ENCODE assay signal across 8 cellular contexts in the genomic region with DNA sequence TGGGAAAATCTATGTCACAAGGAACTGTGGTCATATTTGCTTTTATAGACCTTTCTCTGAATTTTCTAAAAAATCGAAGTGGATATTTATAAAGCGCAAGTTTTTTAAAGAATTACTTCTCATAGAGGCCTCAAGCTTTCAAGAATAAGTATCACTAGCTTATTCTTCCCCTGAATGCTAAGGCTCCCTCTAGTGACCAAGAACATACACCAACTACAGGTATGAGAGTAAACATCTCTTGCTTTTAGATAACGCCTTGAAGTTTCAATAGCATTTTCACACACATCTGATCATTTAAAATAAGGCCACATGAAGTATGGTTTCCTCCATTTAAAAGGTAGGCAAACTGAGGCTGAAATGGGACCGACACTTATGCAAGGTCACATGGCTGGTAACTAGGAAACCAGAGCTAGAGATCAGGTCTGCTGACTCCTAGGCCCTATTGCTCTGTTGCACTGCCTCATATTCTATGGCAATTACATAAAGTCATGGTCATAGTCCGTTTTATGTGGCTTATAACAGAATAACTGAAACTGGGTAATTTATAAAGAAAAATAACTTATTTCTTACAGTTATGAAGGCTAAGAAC.
DNase-seq lines count a peak whose midpoint lies in the region; ATAC-seq and TF ChIP-seq lines count a peak whose summit lies in the region.

No MANE protein-coding gene starts in this region.

- no peak overlapping the region for H3K27ac Mint-ChIP-seq in CD4-positive, alpha-beta T cell
- no peak overlapping the region for H3K27ac Mint-ChIP-seq in chondrocyte (ENCODE audit: unreplicated experiment)

- no peaks in the 10 kb centered on the region for H3K4me1 Mint-ChIP-seq in CD4-positive, alpha-beta T cell (ENCODE audit: low read depth)
- H3K4me1 Mint-ChIP-seq in chondrocyte (ENCODE audit: low read depth) = peaks cover 5% of the 10 kb centered on the region

- CTCF ChIA-PET in CD4-positive, alpha-beta T cell (lab: Charles Lee) = no interaction called here

- POLR2A ChIA-PET in CD4-positive, alpha-beta T cell (lab: Charles Lee) = no interaction called here

- peaks cover 4% of the 10 kb centered on the region for H3K9me3 Mint-ChIP-seq in CD4-positive, alpha-beta T cell
- H3K9me3 Mint-ChIP-seq in chondrocyte (ENCODE audit: low read depth) = no peaks in the 10 kb centered on the region

- no peak overlapping the region for H4K8ac ChIP-seq in mesendoderm (ENCODE audit: low read depth, low read length)

- H2BK15ac ChIP-seq in mesendoderm (replicated peaks; ENCODE audit: low read depth) = no peak overlapping the region

- no peak overlapping the region for H3K4me2 ChIP-seq in mesendoderm (ENCODE audit: low read length)

- peak overlapping the region; percentile 9 for H3K56ac ChIP-seq in mesendoderm (ENCODE audit: low read length)

- H3K4me3 ChIP-seq in mesendoderm (ENCODE audit: low read length) = no peak overlapping the region

- no peak overlapping the region for H2AK5ac ChIP-seq in mesendoderm (ENCODE audit: low read length)

- peak; percentile 39 for TF ChIP-seq CTCF in CD4-positive, alpha-beta T cell (IDR thresholded peaks at IDR 0.05)
- peak; percentile 88 for TF ChIP-seq CTCF in chondrocyte (IDR thresholded peaks at IDR 0.05)

- no peak for ATAC-seq in CD4-positive, alpha-beta T cell (ENCODE audit: poor library complexity)
- peak; percentile 72 for ATAC-seq in GM19025 (IDR thresholded peaks at IDR 0.05; ENCODE audit: low read depth, unreplicated experiment)
- peak; percentile 57 for ATAC-seq in HG03457 (IDR thresholded peaks at IDR 0.05; ENCODE audit: unreplicated experiment)

- peaks cover 5% of the 10 kb centered on the region for H3K9me3 ChIP-seq in CD4-positive, alpha-beta T cell (ENCODE audit: control insufficient read depth, low read length)

- H3K36me3 ChIP-seq in mesendoderm (ENCODE audit: control insufficient read depth, insufficient read depth, low read length) = no peaks in the 10 kb centered on the region

- WGBS in mesendoderm (ENCODE audit: extremely low coverage, insufficient coverage, low lambda C conversion rate) = no CpG with 5 or more reads among the region's 5 CpGs

- H3K4ac ChIP-seq in mesendoderm (ENCODE audit: low read depth, low read length) = no peak overlapping the region

- DNase-seq in CD4-positive, alpha-beta T cell = no peak
- DNase-seq in NCI-H748 treated with DMSO at 0.1 percent for 48 hours (lab: John Stamatoyannopoulos, UW) (peak; percentile 17), chondrocyte (ENCODE audit: low spot score) (no peak), mesendoderm (peak; percentile 74), mesenteric fat pad (ENCODE audit: low spot score) (no peak), mucosa of gallbladder (ENCODE audit: low spot score) (no peak)

- no peaks in the 10 kb centered on the region for H3K4me1 ChIP-seq in mesendoderm (ENCODE audit: control insufficient read depth, low read depth, low read length)

- H3K27me3 Mint-ChIP-seq in CD4-positive, alpha-beta T cell = peaks cover 9% of the 10 kb centered on the region
- no peaks in the 10 kb centered on the region for H3K27me3 Mint-ChIP-seq in chondrocyte (ENCODE audit: low read depth)

- H2BK5ac ChIP-seq in mesendoderm (ENCODE audit: low read length) = no peak overlapping the region

- no peak overlapping the region for H3K9ac ChIP-seq in mesendoderm (ENCODE audit: low read length)

- H3K23ac ChIP-seq in mesendoderm (ENCODE audit: low read length) = no peak overlapping the region

- H3K4me3 Mint-ChIP-seq in CD4-positive, alpha-beta T cell = no peak overlapping the region
- H3K4me3 Mint-ChIP-seq in chondrocyte (ENCODE audit: unreplicated experiment) = no peak overlapping the region

- no peaks in the 10 kb centered on the region for H3K36me3 Mint-ChIP-seq in CD4-positive, alpha-beta T cell (ENCODE audit: low read depth)
- no peaks in the 10 kb centered on the region for H3K36me3 Mint-ChIP-seq in chondrocyte (ENCODE audit: low read depth)

- H3K27ac ChIP-seq in CD4-positive, alpha-beta T cell (ENCODE audit: low read depth, low read length) = no peak overlapping the region
- H3K27ac ChIP-seq in mesendoderm (ENCODE audit: low read depth, low read length) = no peak overlapping the region

- no peak overlapping the region for H4K5ac ChIP-seq in mesendoderm (ENCODE audit: low read length)

- no peak overlapping the region for H2BK120ac ChIP-seq in mesendoderm (ENCODE audit: low read depth, low read length)

- no peaks in the 10 kb centered on the region for H3K79me1 ChIP-seq in mesendoderm (ENCODE audit: low read length)

- no peaks in the 10 kb centered on the region for H3K27me3 ChIP-seq in CD4-positive, alpha-beta T cell (ENCODE audit: control insufficient read depth, insufficient read depth, low read length)
- no peaks in the 10 kb centered on the region for H3K27me3 ChIP-seq in mesendoderm (ENCODE audit: insufficient read depth, low read length, poor library complexity)

- no peak overlapping the region for H3K18ac ChIP-seq in mesendoderm (ENCODE audit: low read length)

- intact Hi-C loops in CD4-positive, alpha-beta T cell (cut with DNase I, micrococcal nuclease) = no loop called here

- no peaks in the 10 kb centered on the region for H3K79me2 ChIP-seq in mesendoderm (ENCODE audit: control insufficient read depth, insufficient read depth, low read length)

Comparison
In these comparisons a context has a peak if more than half of its experiments do, and no peak if none do; other contexts are left out.
1. DNase-seq: peak in NCI-H748 treated with DMSO at 0.1 percent for 48 hours (single experiment) and mesendoderm (single experiment); none in CD4-positive, alpha-beta T cell (0 of 10), chondrocyte (single experiment), mesenteric fat pad (single experiment) and mucosa of gallbladder (single experiment).